In the genomic region with DNA sequence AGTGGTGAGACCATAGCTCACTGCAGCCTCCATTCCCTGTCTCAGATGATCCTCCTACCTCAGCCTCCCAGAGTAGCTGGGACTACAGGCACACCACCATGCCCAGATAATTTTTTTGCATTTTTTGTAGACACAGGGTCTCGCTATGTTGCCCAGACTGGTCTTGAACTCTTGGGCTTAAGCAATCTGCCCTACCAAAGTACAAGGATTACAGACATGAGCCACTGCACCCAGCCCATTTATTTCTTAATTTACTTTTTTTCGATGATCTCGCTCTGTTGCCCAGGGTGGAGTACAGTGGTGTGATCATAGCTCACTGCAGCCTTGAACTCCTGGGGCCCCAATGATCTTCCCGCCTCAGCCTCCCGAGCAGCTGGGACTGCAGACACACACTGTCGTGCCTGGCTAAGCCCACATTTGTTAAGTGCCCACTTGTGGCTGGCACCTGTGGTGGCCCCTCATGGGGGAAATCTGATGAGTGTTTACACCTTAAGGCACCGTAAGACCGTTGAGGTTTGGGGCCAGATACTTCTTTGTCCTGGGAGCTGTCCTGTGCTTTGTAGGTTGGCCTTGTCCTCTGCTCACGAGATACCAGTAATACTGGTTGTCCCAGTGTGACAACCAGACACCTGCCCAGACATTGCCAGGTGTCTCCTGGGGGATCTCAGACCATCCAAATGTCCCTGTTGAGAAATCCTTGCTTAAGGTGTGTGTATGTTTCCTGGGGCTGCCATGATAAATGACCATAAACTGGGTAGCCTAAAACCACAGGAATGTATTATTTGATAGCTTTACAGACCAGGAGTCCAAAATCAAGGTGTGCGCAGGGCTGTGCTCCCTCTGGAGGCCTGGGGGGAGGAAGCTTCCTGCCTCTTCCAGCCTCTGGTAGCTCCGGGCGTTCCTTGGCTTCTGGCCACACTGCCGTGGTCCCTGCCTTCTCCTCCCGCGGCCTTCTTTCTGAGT, we compare ENCODE assay signal across 11 cellular contexts.
DNase-seq lines count a peak whose midpoint lies in the region; ATAC-seq and TF ChIP-seq lines count a peak whose summit lies in the region.
"Had no signal": no experiment of that assay in that cellular context is flagged by ENCODE, and none has a peak within 500 bp of the region (broad histone marks: within the 10 kb centered on the region; RNA-seq: fewer than 3 reads in every experiment).

No MANE protein-coding gene starts in this region.

- H3K27ac Mint-ChIP-seq in nephron progenitor cell: no peak overlapping the region
- H3K27ac Mint-ChIP-seq: activated naive CD8-positive, alpha-beta T cell; T-cell had no signal

- H3K36me3 ChIP-seq in psoas muscle (ENCODE audit: insufficient read depth in 1 of 2, low read depth in 1 of 2): no peaks in the 10 kb centered on the region

- peaks cover 73% of the 10 kb centered on the region for H3K4me1 Mint-ChIP-seq in nephron progenitor cell
- H3K4me1 Mint-ChIP-seq: T-cell had no signal

- in situ Hi-C loops in astrocyte of the cerebellum (cut with HindIII; ENCODE audit: low sequenced_read_pairs): loop anchor here (5.0 kb wide), 1 partner anchor 106 kb away; no protein-coding TSS in a partner anchor

- WGBS in psoas muscle, 3 donors: 75 to 78% (median 76%) methylated on average over 15 of the region's 15 CpGs

- no peaks in the 10 kb centered on the region for H3K9me3 Mint-ChIP-seq in nephron progenitor cell
- H3K9me3 Mint-ChIP-seq: T-cell had no signal

- TF ChIP-seq CTCF in astrocyte of the cerebellum (IDR thresholded peaks at IDR 0.05; ENCODE audit: low read depth, low read length, missing control alignments) (peak; percentile 13), nephron progenitor cell (IDR thresholded peaks at IDR 0.05) (no peak), psoas muscle (IDR thresholded peaks at IDR 0.05) (no peak)

- peaks cover 34% of the 10 kb centered on the region for H3K4me1 ChIP-seq in psoas muscle

- H3K4me3 ChIP-seq in astrocyte of the cerebellum (ENCODE audit: low read depth, low read length) (no peak overlapping the region), psoas muscle (no peak overlapping the region)

- no peaks in the 10 kb centered on the region for H3K9me3 ChIP-seq in psoas muscle

- peak overlapping the region; percentile 66 for H3K4me3 Mint-ChIP-seq in nephron progenitor cell
- H3K4me3 Mint-ChIP-seq: activated naive CD8-positive, alpha-beta T cell; T-cell had no signal

- DNase-seq in DMS53 (lab: John Stamatoyannopoulos, UW): peak; percentile 96
- DNase-seq in NCI-H1092 treated with DMSO at 0.1 percent for 48 hours (lab: John Stamatoyannopoulos, UW): peak; percentile 64
- no peak for DNase-seq in astrocyte of the cerebellum (ENCODE audit: low read depth)
- DNase-seq in nephron progenitor cell: no peak
- DNase-seq in AG08395 (ENCODE audit: low spot score): no peak
- no peak for DNase-seq in activated naive CD4-positive, alpha-beta T cell treated with anti-CD3 and anti-CD28 coated beads, Interleukin-2, amount 50 U/mL, for 16 hours
- DNase-seq in psoas muscle: no peak
- DNase-seq: T-cell had no signal

- no peaks in the 10 kb centered on the region for H3K27me3 ChIP-seq in psoas muscle (ENCODE audit: insufficient read depth in 3 of 3, low read length in 2 of 3)

- intact Hi-C loops in psoas muscle (cut with DNase I): loop anchor here in 1 of 2 donors (5.0 kb wide), 1 partner anchor 49 kb away; no protein-coding TSS in a partner anchor

- ATAC-seq in HG02798 (IDR thresholded peaks at IDR 0.05; ENCODE audit: poor library complexity, unreplicated experiment) (no peak), psoas muscle (no peak)
- ATAC-seq: sciatic nerve, T-cell had no signal

- no peaks in the 10 kb centered on the region for H3K36me3 Mint-ChIP-seq in nephron progenitor cell (ENCODE audit: low read depth)
- H3K36me3 Mint-ChIP-seq: activated naive CD8-positive, alpha-beta T cell; T-cell had no signal

- peaks cover 37% of the 10 kb centered on the region for H3K27me3 Mint-ChIP-seq in nephron progenitor cell (ENCODE audit: low read depth, poor library complexity)
- H3K27me3 Mint-ChIP-seq: activated naive CD8-positive, alpha-beta T cell had no signal

- H3K27ac ChIP-seq in psoas muscle: no peak overlapping the region

Comparison
In these comparisons a context has a peak if more than half of its experiments do, and no peak if none do; other contexts are left out.
1. DNase-seq: peak in DMS53 (single experiment) and NCI-H1092 treated with DMSO at 0.1 percent for 48 hours (single experiment); none in astrocyte of the cerebellum (single experiment), nephron progenitor cell (single experiment), AG08395 (single experiment), activated naive CD4-positive, alpha-beta T cell treated with anti-CD3 and anti-CD28 coated beads, Interleukin-2, amount 50 U/mL, for 16 hours (single experiment) and psoas muscle (0 of 2).